In genomic region chr3:43786102-43786952, GRCh38 we compare ENCODE assay signal across 18 cellular contexts.
"Had no signal": no experiment of that assay in that cellular context is flagged by ENCODE, and none has a peak within 500 bp of the region (broad histone marks: within the 10 kb centered on the region; RNA-seq: fewer than 3 reads in every experiment).

No MANE protein-coding gene starts in this region.

- H3K4me1 Mint-ChIP-seq: activated B cell treated with CpG ODN at 0.5 μM for 24 hours had no signal

- H3K9me3 ChIP-seq: mucosa of descending colon had no signal

- ATAC-seq: activated naive CD4-positive, alpha-beta T cell treated with anti-CD3 and anti-CD28 coated beads, Interleukin-2, amount 50 U/mL, for 72 hours; esophagus mucosa; left colon; mucosa of descending colon; naive thymus-derived CD8-positive, alpha-beta T cell had no signal

- H3K9me3 Mint-ChIP-seq: activated B cell treated with CpG ODN at 0.5 μM for 24 hours; activated naive CD4-positive, alpha-beta T cell treated with anti-CD3 and anti-CD28 coated beads, Interleukin-2, amount 50 U/mL, for 72 hours; dendritic cell treated with granulocyte-macrophage colony-stimulating factor and Interleukin-4, amounts not matched to agents 40 ng/mL and 50 ng/mL, for 4 days; naive thymus-derived CD8-positive, alpha-beta T cell; type B pancreatic cell had no signal

- H3K4me3 ChIP-seq: mucosa of descending colon had no signal

- H3K27ac Mint-ChIP-seq: activated B cell treated with CpG ODN at 0.5 μM for 24 hours; dendritic cell treated with granulocyte-macrophage colony-stimulating factor and Interleukin-4, amounts not matched to agents 40 ng/mL and 50 ng/mL, for 4 days; type B pancreatic cell had no signal

- DNase-seq: activated B cell treated with CpG ODN at 0.5 μM for 24 hours; activated CD4-positive, alpha-beta T cell treated with anti-CD3 and anti-CD28 coated beads, Interleukin-2, amount 50 U/mL, for 1 hour; activated effector memory CD4-positive, alpha-beta T cell treated with Interleukin-2 at 50 U/mL for 16 hours; activated T-cell treated with anti-CD3 and anti-CD28 coated beads, Interleukin-2, amount 50 U/mL, for 1 hour; amniotic stem cell; foreskin fibroblast; glutamatergic neuron; left colon; mucosa of descending colon; naive thymus-derived CD8-positive, alpha-beta T cell; occipital lobe; stimulated activated CD4-positive, alpha-beta T cell treated with anti-CD3 and anti-CD28 coated beads, Interleukin-2, amount 100 ng/mL, for 48 hours; stimulated activated naive CD4-positive, alpha-beta T cell treated with Interleukin-2 at 50 U/mL for 16 hours had no signal

- H3K4me3 Mint-ChIP-seq: activated B cell treated with CpG ODN at 0.5 μM for 24 hours; brain; dendritic cell treated with granulocyte-macrophage colony-stimulating factor and Interleukin-4, amounts not matched to agents 40 ng/mL and 50 ng/mL, for 4 days; naive thymus-derived CD8-positive, alpha-beta T cell; type B pancreatic cell had no signal

- H3K36me3 Mint-ChIP-seq: activated naive CD4-positive, alpha-beta T cell treated with anti-CD3 and anti-CD28 coated beads, Interleukin-2, amount 50 U/mL, for 72 hours; brain; naive thymus-derived CD8-positive, alpha-beta T cell; type B pancreatic cell had no signal
